In the genomic region with DNA sequence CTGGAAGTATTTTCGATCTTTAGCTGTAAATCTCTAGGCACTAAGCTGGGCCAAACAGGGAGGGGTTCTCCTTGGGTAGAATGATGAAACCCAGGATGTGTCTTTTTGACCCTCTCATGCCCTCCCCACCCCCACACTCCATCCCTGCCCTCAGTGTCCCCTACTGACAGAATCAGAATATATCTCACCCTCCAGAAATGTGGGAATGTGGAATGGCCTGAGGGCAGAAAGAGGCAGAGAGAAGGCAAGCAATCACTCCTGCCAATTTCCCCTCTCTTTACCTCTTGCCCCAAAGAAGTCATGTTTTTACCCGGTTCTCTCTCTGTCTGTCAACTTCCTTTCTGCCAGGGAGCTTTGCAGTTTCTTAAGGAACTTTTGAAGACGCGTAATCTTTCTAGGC, we compare ENCODE assay signal across 19 cellular contexts. TPM values are rescaled to one million over a fixed set of nuclear protein-coding genes. Genes with fewer than 3 reads are reported as not detected.
"Had no signal": no experiment of that assay in that cellular context is flagged by ENCODE, and none has a peak within 500 bp of the region (broad histone marks: within the 10 kb centered on the region; RNA-seq: fewer than 3 reads in every experiment).

No MANE protein-coding gene starts in this region.

- H3K27ac ChIP-seq: brain microvascular endothelial cell had no signal

- H3K36me3 ChIP-seq: brain microvascular endothelial cell had no signal

- ATAC-seq: activated CD8-positive, alpha-beta memory T cell treated with anti-CD3 and anti-CD28 coated beads, Interleukin-2, amount 10 ng/mL, durations not matched to agents 7 days and 5 days; WTC11 had no signal

- DNase-seq: activated CD4-positive, alpha-beta T cell treated with anti-CD3 and anti-CD28 coated beads for 1 hour; activated CD4-positive, alpha-beta T cell treated with anti-CD3 and anti-CD28 coated beads, Interleukin-2, amount 10 ng/mL, durations not matched to agents 24 days and 14 days; activated CD4-positive, alpha-beta T cell treated with anti-CD3 and anti-CD28 coated beads, Interleukin-2, amount 50 U/mL, for 48 hours; activated CD8-positive, alpha-beta memory T cell treated with anti-CD3 and anti-CD28 coated beads, Interleukin-2, amount 10 ng/mL, durations not matched to agents 7 days and 5 days; activated gamma-delta T cell; activated naive CD4-positive, alpha-beta T cell treated with anti-CD3 and anti-CD28 coated beads for 36 hours; activated T-cell treated with anti-CD3 and anti-CD28 coated beads, Interleukin-2, amount 50 U/mL, for 24 hours; brain microvascular endothelial cell; cerebellar nuclear complex; NCI-H1105 treated with DMSO at 0.1 percent for 48 hours; NCI-H1436 treated with DMSO at 0.1 percent for 48 hours; NCI-H187; NCI-H2081; NCI-H510A; NCI-H526 treated with DMSO at 0.1 percent for 48 hours; NCI-H82; OCI-M1; SHP77 treated with DMSO at 0.1 percent for 48 hours had no signal

- H3K27me3 ChIP-seq: brain microvascular endothelial cell had no signal

RNA-seq across cellular contexts. Expression of gene FRMD7, which starts 57.1 kb away (rescaled TPM):
- total RNA-seq: activated CD4-positive, alpha-beta T cell treated with anti-CD3 and anti-CD28 coated beads, Interleukin-2, amount 10 ng/mL, durations not matched to agents 24 days and 14 days; activated CD8-positive, alpha-beta memory T cell treated with anti-CD3 and anti-CD28 coated beads, Interleukin-2, amount 10 ng/mL, durations not matched to agents 7 days and 5 days; activated naive CD4-positive, alpha-beta T cell treated with anti-CD3 and anti-CD28 coated beads for 36 hours; WTC11 had no signal
